In the genomic region with DNA sequence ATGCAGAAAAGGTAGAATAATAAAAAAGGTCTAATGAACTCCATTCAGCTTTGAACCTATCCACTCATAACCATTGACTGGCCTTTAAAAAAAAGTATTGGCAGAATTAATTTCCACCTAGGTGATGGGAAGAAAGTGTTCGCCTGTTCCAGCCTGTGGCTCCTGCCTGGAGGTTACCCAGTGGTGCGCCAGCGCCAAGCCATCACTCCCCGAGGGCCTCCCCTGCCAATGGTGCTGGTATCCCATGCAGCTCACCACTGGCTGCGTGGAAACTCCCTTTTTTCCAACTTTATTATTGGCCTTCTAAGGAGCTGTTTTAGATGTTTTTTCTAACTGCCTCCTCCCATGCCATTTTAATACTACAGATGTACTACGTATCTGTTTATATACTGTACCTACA, we compare ENCODE assay signal across 25 cellular contexts. TPM values are rescaled to one million over a fixed set of nuclear protein-coding genes. Genes with fewer than 3 reads are reported as not detected.
A peak's percentile ranks its signal among the peaks of the same experiment; 100 is the strongest.
DNase-seq lines count a peak whose midpoint lies in the region; ATAC-seq, FAIRE-seq and TF ChIP-seq lines count a peak whose summit lies in the region.
"Had no signal": no experiment of that assay in that cellular context is flagged by ENCODE, and none has a peak within 500 bp of the region (broad histone marks: within the 10 kb centered on the region; RNA-seq: fewer than 3 reads in every experiment).

No MANE protein-coding gene starts in this region.

- H3K4me3 Mint-ChIP-seq in activated naive CD8-positive, alpha-beta T cell treated with anti-CD3 and anti-CD28 coated beads for 36 hours, result no peak overlapping the region
- no peak overlapping the region for H3K4me3 Mint-ChIP-seq in activated naive CD8-positive, alpha-beta T cell treated with anti-CD3 and anti-CD28 coated beads, Interleukin-2, amount 50 U/mL, for 24 hours
- no peak overlapping the region for H3K4me3 Mint-ChIP-seq in activated naive CD4-positive, alpha-beta T cell treated with anti-CD3 and anti-CD28 coated beads, Interleukin-2, amount 10 ng/mL, durations not matched to agents 7 days and 5 days
- H3K4me3 Mint-ChIP-seq: B cell; CD4-positive, CD25-positive, alpha-beta regulatory T cell; CD8-positive, alpha-beta T cell; GM23338; H9; HFFc6 had no signal

- H3K27ac ChIP-seq in 22Rv1, result peak overlapping the region; percentile 44
- no peak overlapping the region for H3K27ac ChIP-seq in K562 (ENCODE audit: extremely low read depth, low read depth, low read length)
- H3K27ac ChIP-seq in breast epithelium, result no peak overlapping the region
- H3K27ac ChIP-seq: BLaER1, C4-2B had no signal

- H3K9ac ChIP-seq in K562 (ENCODE audit: insufficient read depth in 1 of 2, low read depth in 2 of 2, low read length in 2 of 2), result no peak overlapping the region
- H3K9ac ChIP-seq: BLaER1 had no signal

- peaks cover 8% of the 10 kb centered on the region; the same call in 1 of the 3 replicates for H3K79me2 ChIP-seq in K562 (ENCODE audit: control insufficient read depth, insufficient read depth, low read length)

- ATAC-seq in activated naive CD8-positive, alpha-beta T cell treated with anti-CD3 and anti-CD28 coated beads, Interleukin-2, amount 50 U/mL, for 24 hours, result no peak
- ATAC-seq in K562 (no peak), GM18907 (IDR thresholded peaks at IDR 0.05; ENCODE audit: unreplicated experiment) (no peak)
- ATAC-seq: CD8-positive, alpha-beta T cell; GM23338 had no signal

- no peaks in the 10 kb centered on the region for H3K27me3 ChIP-seq in K562 (ENCODE audit: control insufficient read depth in 2 of 2, insufficient read depth in 2 of 2, low read length in 2 of 2)
- H3K27me3 ChIP-seq in breast epithelium, result no peaks in the 10 kb centered on the region
- H3K27me3 ChIP-seq: BLaER1 had no signal

- H3K9me3 Mint-ChIP-seq in activated naive CD8-positive, alpha-beta T cell treated with anti-CD3 and anti-CD28 coated beads for 36 hours, result no peaks in the 10 kb centered on the region
- no peaks in the 10 kb centered on the region for H3K9me3 Mint-ChIP-seq in activated naive CD8-positive, alpha-beta T cell treated with anti-CD3 and anti-CD28 coated beads, Interleukin-2, amount 50 U/mL, for 24 hours
- H3K9me3 Mint-ChIP-seq in activated naive CD4-positive, alpha-beta T cell treated with anti-CD3 and anti-CD28 coated beads, Interleukin-2, amount 10 ng/mL, durations not matched to agents 7 days and 5 days, result no peaks in the 10 kb centered on the region
- H3K9me3 Mint-ChIP-seq: CD4-positive, CD25-positive, alpha-beta regulatory T cell; CD8-positive, alpha-beta T cell; GM23338; H9; HFFc6 had no signal

- H3K36me3 ChIP-seq in K562 (ENCODE audit: control insufficient read depth, insufficient read depth, low read length) (peaks cover 78% of the 10 kb centered on the region), breast epithelium (peaks cover 5% of the 10 kb centered on the region)

- H3K4me3 ChIP-seq in K562 (no peak overlapping the region), breast epithelium (no peak overlapping the region)
- H3K4me3 ChIP-seq: BLaER1, GM23338 had no signal

- H4K20me1 ChIP-seq in K562 (replicated peaks; ENCODE audit: control insufficient read depth, insufficient read depth, low read length), result no peaks in the 10 kb centered on the region

- in situ Hi-C loops in K562 (cut with MboI), result no loop called here

- TF ChIP-seq POLR2A in K562 (conservative IDR thresholded peaks at IDR 0.05) (no peak), breast epithelium (IDR thresholded peaks at IDR 0.05) (no peak)

- no peak for TF ChIP-seq CTCF in 22Rv1 (IDR thresholded peaks at IDR 0.05)
- TF ChIP-seq CTCF in K562 (IDR thresholded peaks at IDR 0.05 in 2 of 3, conservative IDR thresholded peaks at IDR 0.05 in 1 of 3; ENCODE audit: insufficient read depth in 2 of 3, low read depth in 1 of 3, low read length in 3 of 3), result no peak
- TF ChIP-seq CTCF in breast epithelium (IDR thresholded peaks at IDR 0.05), result no peak

- H3K4me1 ChIP-seq in K562 (replicated peaks in 1 of 2; ENCODE audit: control insufficient read depth in 2 of 2, insufficient read depth in 2 of 2, low read length in 2 of 2), result no peaks in the 10 kb centered on the region
- no peaks in the 10 kb centered on the region for H3K4me1 ChIP-seq in breast epithelium
- H3K4me1 ChIP-seq: Caco-2 had no signal

- no peak overlapping the region for H2AFZ ChIP-seq in K562 (ENCODE audit: low read depth, low read length)
- H2AFZ ChIP-seq: GM23338 had no signal

- intact Hi-C loops in K562 (cut with micrococcal nuclease), result no loop called here
- intact Hi-C loops in breast epithelium (cut with DNase I; ENCODE audit: low total_unique reads), result no loop called here

- no peaks in the 10 kb centered on the region for H3K4me1 Mint-ChIP-seq in activated naive CD8-positive, alpha-beta T cell treated with anti-CD3 and anti-CD28 coated beads for 36 hours
- no peaks in the 10 kb centered on the region for H3K4me1 Mint-ChIP-seq in activated naive CD8-positive, alpha-beta T cell treated with anti-CD3 and anti-CD28 coated beads, Interleukin-2, amount 50 U/mL, for 24 hours
- H3K4me1 Mint-ChIP-seq in activated naive CD4-positive, alpha-beta T cell treated with anti-CD3 and anti-CD28 coated beads, Interleukin-2, amount 10 ng/mL, durations not matched to agents 7 days and 5 days, result no peaks in the 10 kb centered on the region
- H3K4me1 Mint-ChIP-seq: B cell had no signal

- H3K27me3 Mint-ChIP-seq in activated naive CD8-positive, alpha-beta T cell treated with anti-CD3 and anti-CD28 coated beads for 36 hours, result no peaks in the 10 kb centered on the region
- H3K27me3 Mint-ChIP-seq in activated naive CD8-positive, alpha-beta T cell treated with anti-CD3 and anti-CD28 coated beads, Interleukin-2, amount 50 U/mL, for 24 hours, result no peaks in the 10 kb centered on the region
- no peaks in the 10 kb centered on the region for H3K27me3 Mint-ChIP-seq in activated naive CD4-positive, alpha-beta T cell treated with anti-CD3 and anti-CD28 coated beads, Interleukin-2, amount 10 ng/mL, durations not matched to agents 7 days and 5 days
- H3K27me3 Mint-ChIP-seq: B cell; CD4-positive, CD25-positive, alpha-beta regulatory T cell had no signal

- H3K9me3 ChIP-seq in K562 (replicated peaks; ENCODE audit: control insufficient read depth, insufficient read depth, low read depth, low read length) (no peaks in the 10 kb centered on the region), breast epithelium (no peaks in the 10 kb centered on the region)
- H3K9me3 ChIP-seq: BLaER1, Caco-2 had no signal

- CTCF ChIA-PET in K562 (lab: Yijun Ruan, JAX; ENCODE audit: low intra/inter-chr PET ratio), result no interaction called here
- CTCF ChIA-PET in activated naive CD4-positive, alpha-beta T cell treated with anti-CD3 and anti-CD28 coated beads, Interleukin-2, amount 10 ng/mL, durations not matched to agents 7 days and 5 days (lab: Charles Lee), result no interaction called here

- POLR2A ChIA-PET in K562 (lab: Yijun Ruan, JAX), result interaction anchor here (1.0 kb wide), 1 partner anchor 94 kb away, joined by 3 read pairs; no protein-coding TSS in a partner anchor

- 100% methylated on average over 4 of the region's 6 CpGs for WGBS in K562 (ENCODE audit: insufficient coverage, low coverage, missing lambda C conversion rate)

- no peak for FAIRE-seq in K562 (lab: Jason Lieb, UNC)
- FAIRE-seq: A204.1, D721Med, GM12891, GM19239 had no signal

- TF ChIP-seq EP300 in K562 (IDR thresholded peaks at IDR 0.05; ENCODE audit: low read length), result no peak

- TF ChIP-seq RAD21 in K562 (CRISPR knock-in tag; conservative IDR thresholded peaks at IDR 0.05 in 1 of 2, IDR thresholded peaks at IDR 0.05 in 1 of 2), result no peak

- peak overlapping the region; percentile 12 for H3K27ac Mint-ChIP-seq in activated naive CD8-positive, alpha-beta T cell treated with anti-CD3 and anti-CD28 coated beads for 36 hours
- no peak overlapping the region for H3K27ac Mint-ChIP-seq in activated naive CD8-positive, alpha-beta T cell treated with anti-CD3 and anti-CD28 coated beads, Interleukin-2, amount 50 U/mL, for 24 hours
- no peak overlapping the region for H3K27ac Mint-ChIP-seq in activated naive CD4-positive, alpha-beta T cell treated with anti-CD3 and anti-CD28 coated beads, Interleukin-2, amount 10 ng/mL, durations not matched to agents 7 days and 5 days
- H3K27ac Mint-ChIP-seq: B cell; CD4-positive, CD25-positive, alpha-beta regulatory T cell; CD8-positive, alpha-beta T cell; GM23338; H9; HFFc6 had no signal

- BruUV-seq in K562 (replicated peaks; lab: Mats Ljungman, UMichigan), result no TSS peak

- no peak for DNase-seq in activated naive CD8-positive, alpha-beta T cell treated with anti-CD3 and anti-CD28 coated beads for 36 hours
- no peak for DNase-seq in activated naive CD8-positive, alpha-beta T cell treated with anti-CD3 and anti-CD28 coated beads, Interleukin-2, amount 50 U/mL, for 24 hours
- peak; percentile 25 for DNase-seq in D341Med (ENCODE audit: low spot score)
- no peak for DNase-seq in K562 (ENCODE audit: extremely low read depth in 1 of 4, low spot score in 3 of 4)
- DNase-seq in activated naive CD4-positive, alpha-beta T cell treated with anti-CD3 and anti-CD28 coated beads, Interleukin-2, amount 10 ng/mL, durations not matched to agents 7 days and 5 days, result no peak
- no peak for DNase-seq in breast epithelium (ENCODE audit: low spot score in 2 of 2)
- DNase-seq: Caco-2; CD4-positive, CD25-positive, alpha-beta regulatory T cell; CD8-positive, alpha-beta T cell; DMS 273 treated with DMSO at 0.1 percent for 48 hours; DMS79; EL; GDM1; H9; HFFc6 had no signal

- peaks cover 41% of the 10 kb centered on the region for H3K36me3 Mint-ChIP-seq in activated naive CD8-positive, alpha-beta T cell treated with anti-CD3 and anti-CD28 coated beads for 36 hours
- H3K36me3 Mint-ChIP-seq in activated naive CD8-positive, alpha-beta T cell treated with anti-CD3 and anti-CD28 coated beads, Interleukin-2, amount 50 U/mL, for 24 hours (ENCODE audit: low read depth), result peaks cover 54% of the 10 kb centered on the region
- peaks cover 45% of the 10 kb centered on the region for H3K36me3 Mint-ChIP-seq in activated naive CD4-positive, alpha-beta T cell treated with anti-CD3 and anti-CD28 coated beads, Interleukin-2, amount 10 ng/mL, durations not matched to agents 7 days and 5 days

- H3K4me2 ChIP-seq in K562 (ENCODE audit: insufficient read depth, low read length), result no peak overlapping the region
- H3K4me2 ChIP-seq: BLaER1, GM23338 had no signal

- H3K9me1 ChIP-seq in K562 (ENCODE audit: control insufficient read depth, insufficient read depth, low read length), result no peaks in the 10 kb centered on the region

RNA-seq across cellular contexts. Expression of gene NIPA2, which starts 29.4 kb away (rescaled TPM):
- 10 to 100 TPM; 96.7 to 97.8 TPM for total RNA-seq in activated naive CD8-positive, alpha-beta T cell treated with anti-CD3 and anti-CD28 coated beads for 36 hours
- total RNA-seq in K562 (2011; cell fraction: chromatin; rRNA removed; ENCODE audit: low replicate concordance), result 57.2 and 75.5 TPM in 2 replicates
- 83.6 and 99.9 TPM in 2 replicates for total RNA-seq in K562 (2011; cell fraction: nucleolus; rRNA removed)
- 105 and 115 TPM in 2 replicates for total RNA-seq in K562 (2011; cell fraction: nucleoplasm; rRNA removed)
- total RNA-seq in K562 (2014; rRNA removed), result 107 and 112 TPM in 2 replicates
- total RNA-seq in K562 (2014; rRNA removed; fragmentation: Illumina TruSeq; extraction: Trizol), result 93.9 and 99.6 TPM in 2 replicates
- 85.4 and 86.4 TPM in 2 replicates for total RNA-seq in K562 (2015; rRNA removed; fragmentation: Illumina TruSeq; extraction: Trizol)
- 102 and 109 TPM in 2 replicates for total RNA-seq in K562 (2021)
- 72.7 and 94.3 TPM in 2 replicates for polyA plus RNA-seq in K562 (2011; rRNA removed)
- 39.7 and 62.8 TPM in 2 replicates for polyA plus RNA-seq in K562 (2011; cell fraction: cytosol; rRNA removed)
- polyA plus RNA-seq in K562 (2011; cell fraction: nucleus; rRNA removed), result 23.0 and 31.9 TPM in 2 replicates
- 56.0 and 68.5 TPM in 2 replicates for polyA plus RNA-seq in K562 (2012)
- 63.9 and 81.7 TPM in 2 replicates for polyA plus RNA-seq in K562 (2014; fragmentation: Illumina TruSeq; extraction: Trizol)
- 10 to 100 TPM; 18.7 to 22.7 TPM for polyA plus RNA-seq in K562 (2014; fragmentation: Nextera tagmentation; extraction: Ambion mirVana)
- polyA plus RNA-seq in K562 (2014; rRNA removed), result 87.3 and 91.8 TPM in 2 replicates
- polyA minus RNA-seq in K562 (2011; rRNA and poly(A)+ RNA removed), result 71.8 and 85.1 TPM in 2 replicates
- polyA minus RNA-seq in K562 (2011; cell fraction: cytosol; rRNA and poly(A)+ RNA removed), result 49.1 and 56.2 TPM in 2 replicates
- polyA minus RNA-seq in K562 (2011; cell fraction: nucleus; rRNA and poly(A)+ RNA removed), result 37.6 and 47.0 TPM in 2 replicates
- 10 to 100 TPM; 35.7 to 50.8 (median 40.3) TPM for total RNA-seq in breast epithelium
